19 cellular contexts compared by ENCODE assay signal in the genomic region with DNA sequence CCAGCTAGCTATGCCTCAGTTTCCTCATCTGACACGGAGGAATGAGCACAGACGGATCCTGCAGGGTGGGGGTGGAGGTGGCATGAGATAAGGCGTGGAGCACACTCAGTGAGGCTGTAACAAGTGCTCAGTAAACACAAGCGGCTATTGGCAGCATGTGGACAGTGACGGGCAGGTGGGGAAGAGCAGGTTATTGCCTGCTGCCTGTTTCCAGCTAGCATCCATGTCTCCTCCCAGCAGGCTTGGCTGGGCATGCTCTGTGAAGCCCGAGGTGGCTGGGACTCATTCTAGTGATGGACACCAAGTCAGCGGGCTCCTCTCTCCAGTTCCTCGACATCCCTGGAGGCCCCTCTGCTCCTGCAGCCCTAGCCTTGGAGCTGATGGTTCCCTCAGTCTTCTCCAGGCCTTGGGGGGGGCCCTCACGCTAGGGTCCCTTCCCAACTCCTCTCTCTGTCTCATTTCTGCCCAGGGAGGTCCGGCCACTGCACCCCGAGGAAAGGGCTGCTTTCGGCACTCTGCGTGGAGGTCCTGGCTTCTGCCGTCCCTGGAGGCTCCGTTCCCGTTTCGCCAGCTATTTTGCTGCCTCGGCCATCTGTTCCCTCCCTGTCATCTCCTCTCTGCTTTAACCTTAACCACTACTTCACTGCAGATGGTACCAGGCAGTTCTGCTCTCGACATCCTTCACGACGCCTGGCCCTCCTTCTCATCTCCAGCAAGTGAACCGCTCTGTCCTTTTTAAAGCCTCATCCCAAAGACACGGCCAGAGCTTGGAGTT. TPM values are rescaled to one million over a fixed set of nuclear protein-coding genes. Genes with fewer than 3 reads are reported as not detected.
DNase-seq lines count a peak whose midpoint lies in the region; TF ChIP-seq lines count a peak whose summit lies in the region.
"Had no signal": no experiment of that assay in that cellular context is flagged by ENCODE, and none has a peak within 500 bp of the region (broad histone marks: within the 10 kb centered on the region; RNA-seq: fewer than 3 reads in every experiment).

No MANE protein-coding gene starts in this region.

- no peaks in the 10 kb centered on the region for H3K79me2 ChIP-seq in trophoblast cell (ENCODE audit: control insufficient read depth, insufficient read depth, low read length, poor library complexity)

- in situ Hi-C loops in ACHN (cut with HindIII; ENCODE audit: low pct_ligation_motif_present, low pct_unique_long_range_greater_than_20kb, low sequenced_read_pairs), result no loop called here

- no peak overlapping the region for H3K4ac ChIP-seq in trophoblast cell (ENCODE audit: low read depth, low read length)

- no peak overlapping the region for H3K9ac ChIP-seq in trophoblast cell (ENCODE audit: low read length)

- no peak overlapping the region for H4K8ac ChIP-seq in trophoblast cell (ENCODE audit: low read depth, low read length)

- H2BK12ac ChIP-seq in trophoblast cell (ENCODE audit: low read length), result no peak overlapping the region

- H3K4me1 ChIP-seq in HEK293 (ENCODE audit: control insufficient read depth, insufficient read depth, low read length) (peaks cover under 1% of the 10 kb centered on the region; the same call in 1 of the 2 replicates), trophoblast cell (ENCODE audit: control insufficient read depth in 1 of 2, insufficient read depth in 2 of 2, low read length in 2 of 2) (peaks cover 0 to under 1% of the 10 kb centered on the region in 2 experiments), ascending aorta (peaks cover 0 to 15% of the 10 kb centered on the region in 2 donors)

- POLR2A ChIA-PET in HEK293 (lab: Yijun Ruan, JAX), result no interaction called here

- no peak overlapping the region for H3K23ac ChIP-seq in trophoblast cell (ENCODE audit: low read length)

- no peak overlapping the region for H4K91ac ChIP-seq in trophoblast cell (ENCODE audit: low read depth, low read length)

- WGBS in trophoblast cell (ENCODE audit: extremely low coverage, insufficient coverage, insufficient read length), result no CpG with 5 or more reads among the region's 23 CpGs

- no peak for TF ChIP-seq CTCF in HEK293 (tag by site-specific recombination; IDR thresholded peaks at IDR 0.05)
- TF ChIP-seq CTCF in WERI-Rb-1 (IDR thresholded peaks at IDR 0.05; ENCODE audit: low read depth, low read length), result no peak
- TF ChIP-seq CTCF in ascending aorta (IDR thresholded peaks at IDR 0.05), result no peak

- DNase-seq in NCI-H345 (lab: John Stamatoyannopoulos, UW), result peak; percentile 74
- DNase-seq in WERI-Rb-1, result no peak
- no peak for DNase-seq in trophoblast cell
- no peak for DNase-seq in ACHN
- DNase-seq in head of caudate nucleus, result no peak
- no peak for DNase-seq in ascending aorta (ENCODE audit: low spot score in 2 of 2)
- DNase-seq: activated CD4-positive, alpha-beta T cell treated with anti-CD3 and anti-CD28 coated beads, Interleukin-2, amount 50 U/mL, for 1 hour; activated naive CD4-positive, alpha-beta T cell treated with Interleukin-2 at 50 U/mL for 16 hours; activated T-cell treated with anti-CD3 and anti-CD28 coated beads for 4 hours; AML-193; aorta; hypothalamus; kidney; mesenchymal stem cell; NCI-H2107; stimulated activated CD4-positive, alpha-beta T cell treated with anti-CD3 and anti-CD28 coated beads, Interleukin-4, amount 100 ng/mL, for 24 hours; uterus had no signal

- CTCF ChIA-PET in HEK293 (lab: Yijun Ruan, JAX), result interaction anchor here (0.6 to 0.8 kb wide), 3 partner anchors 36 to 223 kb away, joined by 3 to 5 read pairs (median 4); partner anchors contain the start of gene HIC1

- no peaks in the 10 kb centered on the region for H3K9me3 ChIP-seq in HEK293 (ENCODE audit: control insufficient read depth, insufficient read depth, low read depth, low read length)
- H3K9me3 ChIP-seq in WERI-Rb-1 (ENCODE audit: severe bottlenecking), result no peaks in the 10 kb centered on the region
- H3K9me3 ChIP-seq in trophoblast cell (ENCODE audit: insufficient read depth, low read depth, low read length), result peaks cover 7% of the 10 kb centered on the region
- H3K9me3 ChIP-seq in ascending aorta, result no peaks in the 10 kb centered on the region
- H3K9me3 ChIP-seq: uterus had no signal

- no peak overlapping the region for H3K18ac ChIP-seq in trophoblast cell (ENCODE audit: low read length)

- H2BK5ac ChIP-seq in trophoblast cell (ENCODE audit: low read depth, low read length, poor library complexity), result no peak overlapping the region

- H3K4me3 ChIP-seq in HEK293 (ENCODE audit: low read depth, low read length), result no peak overlapping the region
- H3K4me3 ChIP-seq in WERI-Rb-1 (ENCODE audit: low read depth, low read length), result no peak overlapping the region
- peak overlapping the region; percentile 25 for H3K4me3 ChIP-seq in trophoblast cell (ENCODE audit: low read depth, low read length)
- H3K4me3 ChIP-seq in ascending aorta, result no peak overlapping the region
- H3K4me3 ChIP-seq: smooth muscle cell, uterus had no signal

- no peak overlapping the region for H2AK5ac ChIP-seq in trophoblast cell (ENCODE audit: low read length)

- H3K36me3 ChIP-seq in HEK293 (ENCODE audit: control insufficient read depth in 2 of 2, insufficient read depth in 1 of 2, low read length in 2 of 2), result no peaks in the 10 kb centered on the region
- H3K36me3 ChIP-seq in WERI-Rb-1, result peaks cover 6% of the 10 kb centered on the region
- H3K36me3 ChIP-seq in trophoblast cell (ENCODE audit: control insufficient read depth in 1 of 2, insufficient read depth in 2 of 2, low read length in 2 of 2), result no peaks in the 10 kb centered on the region
- H3K36me3 ChIP-seq in ascending aorta, result no peaks in the 10 kb centered on the region
- H3K36me3 ChIP-seq: uterus had no signal

- H3K4me2 ChIP-seq in trophoblast cell (ENCODE audit: low read length), result no peak overlapping the region
- H3K4me2 ChIP-seq: smooth muscle cell had no signal

- H4K12ac ChIP-seq in trophoblast cell (ENCODE audit: low read depth, low read length), result no peak overlapping the region

- H3K14ac ChIP-seq in trophoblast cell (ENCODE audit: low read length), result no peak overlapping the region

- H2BK120ac ChIP-seq in trophoblast cell (ENCODE audit: insufficient read depth, low read length, poor library complexity), result no peak overlapping the region

- intact Hi-C loops in head of caudate nucleus (cut with DNase I) (no loop called here), ascending aorta (cut with DNase I) (no loop called here)

- H3K27ac ChIP-seq in HEK293 (ENCODE audit: extremely low read depth, low read depth, low read length) (no peak overlapping the region), WERI-Rb-1 (peak overlapping the region; percentile 12), trophoblast cell (ENCODE audit: low read depth, low read length) (no peak overlapping the region), ascending aorta (no peak overlapping the region)
- H3K27ac ChIP-seq: uterus had no signal

- H3K27me3 ChIP-seq in WERI-Rb-1 (ENCODE audit: insufficient read depth, low read depth, severe bottlenecking) (no peaks in the 10 kb centered on the region), trophoblast cell (ENCODE audit: insufficient read depth, low read length) (peaks cover 23% of the 10 kb centered on the region), ascending aorta (no peaks in the 10 kb centered on the region)
- H3K27me3 ChIP-seq: uterus had no signal

- no peak overlapping the region for H2AFZ ChIP-seq in trophoblast cell (ENCODE audit: insufficient read depth, low read length, poor library complexity)

- no peaks in the 10 kb centered on the region for H3K79me1 ChIP-seq in trophoblast cell (ENCODE audit: low read length)

TF ChIP-seq in HEK293, 187 proteins besides CTCF, POLR2A, EP300 and RAD21:
- TF ChIP-seq ZNF311 (tag by site-specific recombination; IDR thresholded peaks at IDR 0.05; ENCODE audit: borderline replicate concordance), result no peak
- no peak for TF ChIP-seq ZNF23 (tag by site-specific recombination; IDR thresholded peaks at IDR 0.05; ENCODE audit: borderline replicate concordance)
- no peak for TF ChIP-seq ZEB2 (tag by site-specific recombination; IDR thresholded peaks at IDR 0.05)
- no peak for TF ChIP-seq REST (tag by site-specific recombination; IDR thresholded peaks at IDR 0.05)
- no peak for TF ChIP-seq ZNF223 (tag by site-specific recombination; IDR thresholded peaks at IDR 0.05)
- TF ChIP-seq SCRT2 (tag by site-specific recombination; IDR thresholded peaks at IDR 0.05), result 0 out of 2 replicates have a peak, but pooled peaks have one; percentile 21
- no peak for TF ChIP-seq HOXD13 (CRISPR knock-in tag; IDR thresholded peaks at IDR 0.05; ENCODE audit: borderline replicate concordance)

RNA-seq across cellular contexts. Expression of gene RTN4RL1, which starts 6.2 kb away (rescaled TPM):
- polyA plus RNA-seq in trophoblast cell (2013), result 0.55 and 0.57 TPM in 2 replicates
- 11.5 TPM for total RNA-seq in ascending aorta
- total RNA-seq: smooth muscle cell had no signal
- polyA plus RNA-seq: smooth muscle cell had no signal

RNA-seq across cellular contexts. Expression of gene DPH1, which starts 11.1 kb away (rescaled TPM):
- polyA plus RNA-seq in trophoblast cell (2013), result 15.0 and 15.8 TPM in 2 replicates
- 125 TPM for total RNA-seq in ascending aorta

RNA-seq across cellular contexts. Expression of gene OVCA2, which starts 22.9 kb away (rescaled TPM):
- polyA plus RNA-seq in trophoblast cell (2013), result 40.2 and 44.9 TPM in 2 replicates
- 71.3 TPM for total RNA-seq in ascending aorta

RNA-seq across cellular contexts. Expression of gene HIC1, which starts 36.0 kb away (rescaled TPM):
- polyA plus RNA-seq in trophoblast cell (2013), result 1.4 and 1.7 TPM in 2 replicates
- total RNA-seq in ascending aorta, result 131 TPM
